ENCODE assay signal across 20 cellular contexts in the genomic region with DNA sequence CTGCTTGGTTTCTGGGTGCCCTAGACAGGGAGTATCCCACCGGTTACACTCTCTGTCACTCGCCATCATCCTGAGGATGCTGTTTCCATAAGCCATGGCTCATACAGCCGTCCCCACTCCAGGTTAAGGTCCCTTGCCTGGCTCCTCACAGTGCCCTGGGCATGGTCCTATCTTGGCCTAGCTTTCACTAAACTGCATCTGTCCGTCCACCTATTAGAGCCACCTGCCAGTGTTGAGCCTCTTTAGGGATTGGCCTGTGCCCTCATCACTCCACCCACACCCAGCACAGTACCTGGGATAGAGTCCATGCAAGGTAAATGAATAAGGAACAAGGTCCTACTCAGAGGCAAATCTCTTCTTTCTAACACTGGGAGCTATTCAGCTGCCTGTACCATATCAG.
"Had no signal": no experiment of that assay in that cellular context is flagged by ENCODE, and none has a peak within 500 bp of the region (broad histone marks: within the 10 kb centered on the region; RNA-seq: fewer than 3 reads in every experiment).

No MANE protein-coding gene starts in this region.

- ATAC-seq: left ventricle myocardium superior; naive thymus-derived CD4-positive, alpha-beta T cell; right cardiac atrium had no signal

- H3K27me3 Mint-ChIP-seq: central memory CD8-positive, alpha-beta T cell had no signal

- DNase-seq: activated CD4-positive, alpha-beta T cell treated with anti-CD3 and anti-CD28 coated beads for 4 hours; activated CD4-positive, alpha-beta T cell treated with anti-CD3 and anti-CD28 coated beads, Interleukin-2, amount 50 U/mL, for 48 hours; activated CD8-positive, alpha-beta memory T cell treated with anti-CD3 and anti-CD28 coated beads for 24 hours; activated gamma-delta T cell treated with Interleukin-2 at 50 U/mL for 16 hours; activated naive CD4-positive, alpha-beta T cell treated with anti-CD3 and anti-CD28 coated beads, Interleukin-2, amount 50 U/mL, for 16 hours; amniotic stem cell; dermis blood vessel endothelial cell; effector CD4-positive, alpha-beta T cell; glutamatergic neuron; left ventricle myocardium superior; naive thymus-derived CD4-positive, alpha-beta T cell; occipital lobe; right cardiac atrium; stimulated activated CD4-positive, alpha-beta T cell treated with anti-CD3 and anti-CD28 coated beads, Interleukin-2, amount 100 ng/mL, for 48 hours; stomach; thyroid gland; upper lobe of left lung had no signal

- H3K27ac Mint-ChIP-seq: mesothelial cell of epicardium, neural progenitor cell had no signal

- H3K4me1 Mint-ChIP-seq: naive thymus-derived CD4-positive, alpha-beta T cell had no signal

- H3K4me3 Mint-ChIP-seq: central memory CD8-positive, alpha-beta T cell; mesothelial cell of epicardium; naive thymus-derived CD4-positive, alpha-beta T cell; neural progenitor cell had no signal

- H3K36me3 Mint-ChIP-seq: mesothelial cell of epicardium; naive thymus-derived CD4-positive, alpha-beta T cell had no signal

- H3K9me3 Mint-ChIP-seq: central memory CD8-positive, alpha-beta T cell; mesothelial cell of epicardium; naive thymus-derived CD4-positive, alpha-beta T cell; neural progenitor cell had no signal
